In genomic region chr13:81020010-81020409, GRCh38 we compare ENCODE assay signal across 9 cellular contexts.
"Had no signal": no experiment of that assay in that cellular context is flagged by ENCODE, and none has a peak within 500 bp of the region (broad histone marks: within the 10 kb centered on the region; RNA-seq: fewer than 3 reads in every experiment).

No MANE protein-coding gene starts in this region.

- DNase-seq: GM23248, GOT3, H7, Karpas-422, KBM-7 had no signal

- H3K9ac ChIP-seq: GM23248, KMS-11 had no signal

- H3K4me3 ChIP-seq: GM23248, HAP-1 had no signal

- FAIRE-seq: HTR-8/SVneo had no signal

- H3K36me3 ChIP-seq: HAP-1 had no signal

- ATAC-seq: HCT116 had no signal

- H2AFZ ChIP-seq: GM23248 had no signal

- H3K4me1 ChIP-seq: HAP-1 had no signal

- H3K9me3 ChIP-seq: HAP-1 had no signal

- H3K27ac ChIP-seq: GM23248, KMS-11 had no signal

- H3K4me2 ChIP-seq: KMS-11 had no signal
